In the genomic region with DNA sequence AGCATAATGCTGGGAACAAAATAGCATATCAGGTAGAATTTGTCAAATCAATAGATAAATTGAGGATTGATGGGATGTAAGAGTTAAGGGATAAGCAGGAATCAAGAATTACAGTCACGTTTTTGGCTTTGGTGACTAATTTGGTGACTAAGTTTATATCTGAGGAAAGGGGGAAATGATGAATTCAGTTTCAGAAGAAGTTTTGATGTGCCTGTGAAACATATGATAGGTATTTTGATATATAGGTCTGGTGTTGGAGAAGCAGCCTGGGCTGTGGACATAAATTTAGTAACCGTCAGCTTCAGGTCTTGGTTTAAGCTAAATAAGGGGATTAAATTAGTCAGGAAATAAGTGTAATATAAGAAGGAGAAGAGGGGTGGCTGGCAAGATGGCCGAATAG, we compare ENCODE assay signal across 21 cellular contexts.
"Had no signal": no experiment of that assay in that cellular context is flagged by ENCODE, and none has a peak within 500 bp of the region (broad histone marks: within the 10 kb centered on the region; RNA-seq: fewer than 3 reads in every experiment).

No MANE protein-coding gene starts in this region.

- DNase-seq: colonic mucosa; dermis blood vessel endothelial cell; esophagus squamous epithelium; glutamatergic neuron; islet precursor cell; left lung; lower lobe of right lung; midbrain; nucleus accumbens; ovary; sigmoid colon; stimulated activated naive CD4-positive, alpha-beta T cell; stomach; substantia nigra; trophoblast cell had no signal

- H3K4me3 ChIP-seq: colonic mucosa, esophagus squamous epithelium, gastroesophageal sphincter, left lung, lower lobe of right lung, neural progenitor cell, ovary, right atrium auricular region, sigmoid colon, skin epidermis, stomach, thoracic aorta had no signal

- ATAC-seq: gastroesophageal sphincter; left lung; lower lobe of right lung; natural killer cell treated with Interleukin-12 subunit alpha and Interleukin-12 subunit beta and Interleukin-15 and Interleukin-18, amount 100 ng/mL, for 72 hours had no signal
